In genomic region chr16:901715-902601, GRCh38 we compare ENCODE assay signal across 21 cellular contexts.
A peak's percentile ranks its signal among the peaks of the same experiment; 100 is the strongest.
DNase-seq lines count a peak whose midpoint lies in the region; TF ChIP-seq lines count a peak whose summit lies in the region.
"Had no signal": no experiment of that assay in that cellular context is flagged by ENCODE, and none has a peak within 500 bp of the region (broad histone marks: within the 10 kb centered on the region; RNA-seq: fewer than 3 reads in every experiment).

No MANE protein-coding gene starts in this region.

- H4K20me1 ChIP-seq in OCI-LY3 (ENCODE audit: insufficient read depth, low read length): no peaks in the 10 kb centered on the region

- no peaks in the 10 kb centered on the region for H3K4me1 Mint-ChIP-seq in osteocyte (ENCODE audit: unreplicated experiment)

- H3K27me3 Mint-ChIP-seq in osteocyte (ENCODE audit: unreplicated experiment): no peaks in the 10 kb centered on the region
- H3K27me3 Mint-ChIP-seq: effector memory CD8-positive, alpha-beta T cell had no signal

- H3K27ac ChIP-seq in OCI-LY3 (ENCODE audit: low read length) (no peak overlapping the region), cingulate gyrus (ENCODE audit: low read depth, low read length) (peak overlapping the region; percentile 91), layer of hippocampus (ENCODE audit: low read depth, low read length) (peak overlapping the region; percentile 89), testis (no peak overlapping the region), stomach (no peak overlapping the region)
- H3K27ac ChIP-seq: spleen had no signal

- H3K9ac ChIP-seq in OCI-LY3 (ENCODE audit: low read length): no peak overlapping the region

- WGBS in testis, 2 donors: 82 to 85% methylated on average over 19 to 32 of the region's 32 CpGs
- 81 to 97% (median 90%) methylated on average over 12 to 32 of the region's 32 CpGs for WGBS in stomach, 5 donors

- peak; percentile 56 for DNase-seq in testis
- DNase-seq in osteocyte (ENCODE audit: extremely low spot score, unreplicated experiment): no peak
- DNase-seq in stomach: no peak
- DNase-seq in GM19240 (ENCODE audit: insufficient read length, low spot score): no peak
- no peak for DNase-seq in A172 (ENCODE audit: low spot score)
- DNase-seq: activated CD4-positive, alpha-beta T cell treated with anti-CD3 and anti-CD28 coated beads, Interleukin-2, amount 50 U/mL, for 4 hours; activated gamma-delta T cell treated with Interleukin-2 at 50 U/mL for 16 hours; cerebellar nuclear complex; COR-L47; effector memory CD8-positive, alpha-beta T cell; glutamatergic neuron; immature natural killer cell; mesenchymal stem cell; NCI-H510A treated with DMSO at 0.1 percent for 48 hours; SHP77; spleen; stimulated activated CD4-positive, alpha-beta T cell treated with anti-CD3 and anti-CD28 coated beads, Interleukin-4, amount 100 ng/mL, for 4 hours had no signal

- H3K36me3 Mint-ChIP-seq in osteocyte (ENCODE audit: unreplicated experiment): peaks cover 17% of the 10 kb centered on the region

- no peaks in the 10 kb centered on the region for H3K27me3 ChIP-seq in OCI-LY3 (ENCODE audit: low read depth, low read length)
- H3K27me3 ChIP-seq in layer of hippocampus (ENCODE audit: control insufficient read depth, insufficient read depth, low read length): no peaks in the 10 kb centered on the region
- H3K27me3 ChIP-seq in testis: no peaks in the 10 kb centered on the region
- no peaks in the 10 kb centered on the region for H3K27me3 ChIP-seq in stomach
- H3K27me3 ChIP-seq: spleen had no signal

- no peaks in the 10 kb centered on the region for H3K79me2 ChIP-seq in OCI-LY3 (ENCODE audit: low read length)

- H3K4me3 Mint-ChIP-seq in osteocyte (ENCODE audit: unreplicated experiment): no peak overlapping the region
- H3K4me3 Mint-ChIP-seq: effector memory CD8-positive, alpha-beta T cell; immature natural killer cell; nephron had no signal

- H3K27ac Mint-ChIP-seq in osteocyte (ENCODE audit: unreplicated experiment): no peak overlapping the region
- H3K27ac Mint-ChIP-seq: effector memory CD8-positive, alpha-beta T cell; immature natural killer cell; nephron had no signal

- H2AFZ ChIP-seq in OCI-LY3 (ENCODE audit: low read depth, low read length): no peak overlapping the region

- peak overlapping the region; percentile 16 for H3K4me2 ChIP-seq in OCI-LY3 (ENCODE audit: low read length)

- TF ChIP-seq POLR2A in testis (IDR thresholded peaks at IDR 0.05) (no peak), stomach (IDR thresholded peaks at IDR 0.05) (no peak)

- H3K36me3 ChIP-seq in OCI-LY3 (replicated peaks; ENCODE audit: low read depth, low read length) (peaks cover 4% of the 10 kb centered on the region), testis (ENCODE audit: low read depth, missing control alignments) (no peaks in the 10 kb centered on the region), stomach (peaks cover 3 to 43% (median 24%) of the 10 kb centered on the region in 4 donors)

- TF ChIP-seq CTCF in OCI-LY3 (IDR thresholded peaks at IDR 0.05; ENCODE audit: low read depth, low read length) (no peak), testis (IDR thresholded peaks at IDR 0.05) (no peak), osteocyte (IDR thresholded peaks at IDR 0.05) (no peak), stomach (IDR thresholded peaks at IDR 0.05) (no peak)

- H3K9me3 ChIP-seq in OCI-LY3 (ENCODE audit: insufficient read depth, low read length) (0 out of 2 replicates have a peak, but pooled peaks cover 4% of the 10 kb centered on the region), testis (no peaks in the 10 kb centered on the region), stomach (peaks cover 0 to 8% (median 1%) of the 10 kb centered on the region in 4 donors)

- H3K4me1 ChIP-seq in OCI-LY3 (ENCODE audit: low read length): peaks cover 12% of the 10 kb centered on the region
- peaks cover 2% of the 10 kb centered on the region for H3K4me1 ChIP-seq in testis
- H3K4me1 ChIP-seq in stomach: no peaks in the 10 kb centered on the region
- H3K4me1 ChIP-seq: spleen had no signal

- H3K4me3 ChIP-seq in OCI-LY3 (ENCODE audit: low read length) (no peak overlapping the region), testis (no peak overlapping the region), stomach (no peak overlapping the region)
- H3K4me3 ChIP-seq: spleen had no signal

- no peak for TF ChIP-seq EP300 in stomach (IDR thresholded peaks at IDR 0.05)

- intact Hi-C loops in testis (cut with DNase I; ENCODE audit: low total_unique reads): no loop called here
- intact Hi-C loops in stomach (cut with DNase I; ENCODE audit: low total_unique reads): no loop called here

- no peaks in the 10 kb centered on the region for H3K9me3 Mint-ChIP-seq in osteocyte (ENCODE audit: unreplicated experiment)
- H3K9me3 Mint-ChIP-seq: effector memory CD8-positive, alpha-beta T cell; immature natural killer cell had no signal

Comparison
In these comparisons a context has a peak if more than half of its experiments do, and no peak if none do; other contexts are left out.
1. H3K27ac ChIP-seq: peak in cingulate gyrus (single experiment) and layer of hippocampus (single experiment); none in OCI-LY3 (single experiment), testis (0 of 2) and stomach (0 of 5).